21 cellular contexts compared by ENCODE assay signal in the genomic region with DNA sequence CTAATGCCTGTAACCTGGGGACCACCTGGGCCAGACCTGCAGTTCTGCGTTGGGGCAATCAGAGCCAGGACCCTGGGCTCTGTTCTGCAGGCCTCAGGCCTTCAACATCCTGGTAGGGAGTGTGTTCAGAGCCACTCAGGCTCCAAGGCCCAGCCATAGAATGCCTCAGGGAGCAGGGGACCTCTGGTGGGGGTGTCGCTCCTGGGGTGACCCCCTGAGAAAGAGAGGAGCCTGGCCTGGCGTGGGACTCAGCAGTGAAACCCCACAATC. TPM values are rescaled to one million over a fixed set of nuclear protein-coding genes. Genes with fewer than 3 reads are reported as not detected.
"Had no signal": no experiment of that assay in that cellular context is flagged by ENCODE, and none has a peak within 500 bp of the region (broad histone marks: within the 10 kb centered on the region; RNA-seq: fewer than 3 reads in every experiment).

No MANE protein-coding gene starts in this region.

- H3K4me3 ChIP-seq: ascending aorta, thoracic aorta had no signal

- DNase-seq: activated CD4-positive, alpha-beta T cell treated with anti-CD3 and anti-CD28 coated beads, Interleukin-2, amount 10 ng/mL, durations not matched to agents 7 days and 5 days; activated CD8-positive, alpha-beta memory T cell treated with anti-CD3 and anti-CD28 coated beads for 24 hours; activated CD8-positive, alpha-beta memory T cell treated with anti-CD3 and anti-CD28 coated beads, Interleukin-2, amount 50 U/mL, for 48 hours; activated effector memory CD4-positive, alpha-beta T cell treated with Interleukin-2 at 50 U/mL for 16 hours; activated naive CD4-positive, alpha-beta T cell treated with anti-CD3 and anti-CD28 coated beads, Interleukin-2, amount 10 ng/mL, durations not matched to agents 7 days and 5 days; activated T-cell treated with anti-CD3 and anti-CD28 coated beads, Interleukin-2, amount 50 U/mL, for 48 hours; cerebellar nuclear complex; cortex of kidney; foreskin fibroblast; glutamatergic neuron; stimulated activated CD4-positive, alpha-beta T cell treated with anti-CD3 and anti-CD28 coated beads, Interleukin-2, amount 100 ng/mL, for 24 hours; T1000 had no signal

- H3K27me3 ChIP-seq: ascending aorta had no signal

- H3K9me3 ChIP-seq: ascending aorta, thoracic aorta had no signal

- H3K27ac Mint-ChIP-seq: memory B cell, progenitor cell of endocrine pancreas had no signal

- ATAC-seq: activated CD4-positive, CD25-positive, alpha-beta regulatory T cell treated with anti-CD3 and anti-CD28 coated beads, Interleukin-2, amount 50 U/mL, for 24 hours; left lobe of liver had no signal

- H3K27me3 Mint-ChIP-seq: activated CD4-positive, alpha-beta T cell treated with anti-CD3 and anti-CD28 coated beads, Interleukin-2, amount 10 ng/mL, durations not matched to agents 7 days and 5 days; activated naive CD4-positive, alpha-beta T cell treated with anti-CD3 and anti-CD28 coated beads, Interleukin-2, amount 10 ng/mL, durations not matched to agents 7 days and 5 days; memory B cell; progenitor cell of endocrine pancreas had no signal

- H3K9me3 Mint-ChIP-seq: memory B cell, neural crest cell had no signal

- FAIRE-seq: kidney, urothelium cell line had no signal

- H3K4me3 Mint-ChIP-seq: activated CD4-positive, alpha-beta T cell treated with anti-CD3 and anti-CD28 coated beads, Interleukin-2, amount 10 ng/mL, durations not matched to agents 7 days and 5 days; activated naive CD4-positive, alpha-beta T cell treated with anti-CD3 and anti-CD28 coated beads, Interleukin-2, amount 10 ng/mL, durations not matched to agents 7 days and 5 days; memory B cell; neural crest cell had no signal

RNA-seq across cellular contexts. Expression of a gene that starts 35.7 kb away (rescaled TPM):
- total RNA-seq: ascending aorta had no signal
